27 cellular contexts compared by ENCODE assay signal in the genomic region with DNA sequence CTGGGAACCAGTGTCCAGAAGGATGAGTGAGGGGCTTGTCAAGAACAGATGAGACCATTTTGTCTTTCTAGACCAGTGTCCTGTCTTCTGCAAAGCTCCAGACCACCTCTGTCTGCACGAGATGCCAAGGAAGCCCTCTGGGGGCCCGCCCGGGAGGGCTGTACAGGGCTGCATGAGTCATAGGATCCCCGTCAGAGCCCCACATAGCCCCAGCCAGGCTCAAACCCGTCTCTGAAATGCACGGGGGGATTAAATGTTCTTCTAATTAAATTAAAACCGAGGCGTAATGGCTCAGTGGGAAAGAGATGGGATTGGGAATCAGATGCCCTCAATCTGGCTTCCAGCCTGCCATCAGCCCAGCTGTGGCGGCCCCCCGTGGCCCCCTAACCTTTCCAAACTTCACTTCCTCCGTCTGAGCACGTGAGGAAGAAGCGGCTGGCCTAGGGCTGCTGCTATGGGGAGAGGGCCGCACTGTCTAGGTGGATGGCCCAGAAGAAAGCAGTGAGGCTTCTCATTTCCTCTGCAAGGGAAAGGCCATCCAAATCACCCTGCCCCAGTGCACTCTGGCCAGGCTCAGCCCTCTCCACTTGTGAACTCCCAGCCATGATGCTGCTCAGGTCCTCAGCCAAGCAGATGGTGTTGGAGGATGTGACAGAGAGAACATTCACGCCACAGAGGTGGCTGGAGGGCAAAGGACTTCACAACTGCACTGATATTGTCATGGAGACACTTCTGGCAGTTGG. TPM values are rescaled to one million over a fixed set of nuclear protein-coding genes. Genes with fewer than 3 reads are reported as not detected.
A peak's percentile ranks its signal among the peaks of the same experiment; 100 is the strongest.
DNase-seq lines count a peak whose midpoint lies in the region; ATAC-seq, FAIRE-seq and TF ChIP-seq lines count a peak whose summit lies in the region.
"Had no signal": no experiment of that assay in that cellular context is flagged by ENCODE, and none has a peak within 500 bp of the region (broad histone marks: within the 10 kb centered on the region; RNA-seq: fewer than 3 reads in every experiment).

No MANE protein-coding gene starts in this region.

- no peaks in the 10 kb centered on the region for H3K9me3 Mint-ChIP-seq in MCF 10A (ENCODE audit: unreplicated experiment)
- H3K9me3 Mint-ChIP-seq: CD8-positive, alpha-beta memory T cell; central memory CD8-positive, alpha-beta T cell; natural killer cell; type B pancreatic cell had no signal

- in situ Hi-C loops in HepG2 (cut with HindIII; ENCODE audit: extremely low pct_ligation_motif_present, low pct_unique_long_range_greater_than_20kb), result loop anchor here (10.0 kb wide), 1 partner anchor 132 kb away; no protein-coding TSS in a partner anchor

- no peak for TF ChIP-seq RAD21 in HepG2 (CRISPR knock-in tag; IDR thresholded peaks at IDR 0.05)

- H3K27ac ChIP-seq in HepG2 (ENCODE audit: extremely low read length, insufficient read depth, low read length), result no peak overlapping the region
- H3K27ac ChIP-seq in right lobe of liver, result no peak overlapping the region
- H3K27ac ChIP-seq: A549, parathyroid adenoma, VCaP had no signal

- TF ChIP-seq EP300 in HepG2 (IDR thresholded peaks at IDR 0.05; ENCODE audit: low read depth in 2 of 2, low read length in 2 of 2) (no peak), HepG2 (CRISPR knock-in tag; IDR thresholded peaks at IDR 0.05; ENCODE audit: borderline replicate concordance) (no peak)

- intact Hi-C loops in HepG2 (cut with micrococcal nuclease; ENCODE audit: unreplicated experiment), result no loop called here
- intact Hi-C loops in right lobe of liver (cut with DNase I), result no loop called here
- intact Hi-C loops in left ventricle myocardium superior (cut with micrococcal nuclease), result no loop called here
- intact Hi-C loops in posterior vena cava (cut with DNase I), result no loop called here
- intact Hi-C loops in MCF 10A (cut with micrococcal nuclease), result no loop called here

- no peak overlapping the region for H3K9ac ChIP-seq in HepG2 (ENCODE audit: insufficient read depth, low read depth, low read length)
- H3K9ac ChIP-seq: parathyroid adenoma had no signal

- no peak overlapping the region for H3K4me3 Mint-ChIP-seq in MCF 10A (ENCODE audit: unreplicated experiment)
- H3K4me3 Mint-ChIP-seq: activated CD4-positive, alpha-beta T cell treated with anti-CD3 and anti-CD28 coated beads, Interleukin-2, amount 10 ng/mL, durations not matched to agents 7 days and 5 days; activated naive CD8-positive, alpha-beta T cell; B cell; CD8-positive, alpha-beta memory T cell; central memory CD8-positive, alpha-beta T cell; natural killer cell; type B pancreatic cell had no signal

- 88% methylated on average over 12 of the region's 15 CpGs for WGBS in HepG2 (ENCODE audit: low lambda C conversion rate)
- WGBS in right lobe of liver (ENCODE audit: insufficient coverage, low coverage, low lambda C conversion rate, missing lambda C conversion rate), result 75% methylated on average over 11 of the region's 15 CpGs

- POLR2A ChIA-PET in HepG2 (lab: Yijun Ruan, JAX), result interaction anchor here (1.0 kb wide), 1 partner anchor 74 kb away, joined by 3 read pairs; no protein-coding TSS in a partner anchor
- POLR2A ChIA-PET in MCF 10A (lab: Yijun Ruan, JAX), result no interaction called here

- H3K79me2 ChIP-seq in HepG2 (ENCODE audit: insufficient read depth, low read length), result peaks cover 73% of the 10 kb centered on the region
- H3K79me2 ChIP-seq: parathyroid adenoma had no signal

- no peak overlapping the region for H2AFZ ChIP-seq in HepG2 (ENCODE audit: low read length)
- H2AFZ ChIP-seq: parathyroid adenoma had no signal

- BruUV-seq in HepG2 (replicated peaks; lab: Mats Ljungman, UMichigan) (no TSS peak), MCF 10A (replicated peaks; lab: Mats Ljungman, UMichigan) (no TSS peak)

- H3K27me3 ChIP-seq in HepG2 (ENCODE audit: control insufficient read depth in 1 of 2, insufficient read depth in 2 of 2, low read length in 2 of 2), result no peaks in the 10 kb centered on the region
- H3K27me3 ChIP-seq in right lobe of liver, result no peaks in the 10 kb centered on the region

- H3K36me3 ChIP-seq in HepG2 (replicated peaks in 1 of 2; ENCODE audit: control insufficient read depth in 1 of 2, insufficient read depth in 2 of 2, low read length in 2 of 2), result peaks cover 30 to 92% of the 10 kb centered on the region in 2 experiments
- H3K36me3 ChIP-seq in right lobe of liver, result no peaks in the 10 kb centered on the region

- no peak overlapping the region for H3K4me2 ChIP-seq in HepG2 (ENCODE audit: low read depth, low read length)
- H3K4me2 ChIP-seq: A549 had no signal

- no peak for FAIRE-seq in HepG2 (lab: Jason Lieb, UNC)
- FAIRE-seq: A549, astrocyte had no signal

- H3K9me3 ChIP-seq in HepG2 (ENCODE audit: low read length) (no peaks in the 10 kb centered on the region), right lobe of liver (no peaks in the 10 kb centered on the region)

- TF ChIP-seq POLR2A in HepG2 (IDR thresholded peaks at IDR 0.05; ENCODE audit: insufficient read depth in 1 of 2, low read depth in 2 of 2, low read length in 2 of 2) (0 out of 4 replicates have a peak, but pooled peaks of 1 of the 2 experiments have one; percentile 26), right lobe of liver (IDR thresholded peaks at IDR 0.05) (no peak)

- DNase-seq in HepG2 (ENCODE audit: low spot score) (no peak), right lobe of liver (no peak), left ventricle myocardium superior (peak; percentile 57), posterior vena cava (ENCODE audit: low spot score) (peak; percentile 76), NCI-H146 (lab: John Stamatoyannopoulos, UW) (no peak), MCF 10A (ENCODE audit: unreplicated experiment) (no peak)
- DNase-seq: activated CD4-positive, alpha-beta T cell treated with anti-CD3 and anti-CD28 coated beads, Interleukin-2, amount 10 ng/mL, durations not matched to agents 7 days and 5 days; CD8-positive, alpha-beta memory T cell; DMS153; Kasumi-1; midbrain; natural killer cell; NCI-H1048; NCI-H187; NCI-H526 treated with DMSO at 0.1 percent for 48 hours; RPMI8226 had no signal

- H3K4me1 ChIP-seq in HepG2 (ENCODE audit: insufficient read depth, low read length), result peaks cover 94% of the 10 kb centered on the region
- H3K4me1 ChIP-seq in right lobe of liver, result no peaks in the 10 kb centered on the region
- H3K4me1 ChIP-seq: A549, parathyroid adenoma had no signal

- no peak overlapping the region for H3K4me3 ChIP-seq in HepG2 (replicated peaks in 1 of 3; ENCODE audit: insufficient read depth in 1 of 3, low read depth in 2 of 3, low read length in 3 of 3)
- no peak overlapping the region for H3K4me3 ChIP-seq in right lobe of liver
- H3K4me3 ChIP-seq: A549 had no signal

- no peaks in the 10 kb centered on the region for H3K27me3 Mint-ChIP-seq in MCF 10A (ENCODE audit: insufficient read depth, unreplicated experiment)
- H3K27me3 Mint-ChIP-seq: activated CD4-positive, alpha-beta T cell treated with anti-CD3 and anti-CD28 coated beads, Interleukin-2, amount 10 ng/mL, durations not matched to agents 7 days and 5 days; activated naive CD8-positive, alpha-beta T cell; B cell; CD8-positive, alpha-beta memory T cell; central memory CD8-positive, alpha-beta T cell; type B pancreatic cell had no signal

- peaks cover 97% of the 10 kb centered on the region for H4K20me1 ChIP-seq in HepG2 (ENCODE audit: insufficient read depth, low read length)

- H3K27ac Mint-ChIP-seq in MCF 10A (ENCODE audit: low read depth, unreplicated experiment), result no peak overlapping the region
- H3K27ac Mint-ChIP-seq: activated CD4-positive, alpha-beta T cell treated with anti-CD3 and anti-CD28 coated beads, Interleukin-2, amount 10 ng/mL, durations not matched to agents 7 days and 5 days; activated naive CD8-positive, alpha-beta T cell; B cell; CD8-positive, alpha-beta memory T cell; natural killer cell; type B pancreatic cell had no signal

- CTCF ChIA-PET in HepG2 (lab: Yijun Ruan, JAX; ENCODE audit: low intra/inter-chr PET ratio, low total read pairs) (no interaction called here), MCF 10A (lab: Yijun Ruan, JAX) (no interaction called here)

- TF ChIP-seq CTCF in HepG2 (CRISPR knock-in tag; IDR thresholded peaks at IDR 0.05) (no peak), right lobe of liver (IDR thresholded peaks at IDR 0.05) (no peak), MCF 10A (IDR thresholded peaks at IDR 0.05; ENCODE audit: unreplicated experiment) (no peak)

- no peaks in the 10 kb centered on the region for H3K4me1 Mint-ChIP-seq in MCF 10A (ENCODE audit: insufficient read depth, unreplicated experiment)
- H3K4me1 Mint-ChIP-seq: activated CD4-positive, alpha-beta T cell treated with anti-CD3 and anti-CD28 coated beads, Interleukin-2, amount 10 ng/mL, durations not matched to agents 7 days and 5 days; CD8-positive, alpha-beta memory T cell; central memory CD8-positive, alpha-beta T cell had no signal

- ATAC-seq in HepG2, result no peak
- no peak for ATAC-seq in right lobe of liver
- peak; percentile 57 for ATAC-seq in left ventricle myocardium superior
- no peak for ATAC-seq in HG02885 (IDR thresholded peaks at IDR 0.05; ENCODE audit: poor library complexity, unreplicated experiment)
- no peak for ATAC-seq in GM21423 (IDR thresholded peaks at IDR 0.05; ENCODE audit: unreplicated experiment)
- ATAC-seq: A549, SK-N-SH treated with all-trans-retinoic acid at 6 μM for 48 hours had no signal

- H3K36me3 Mint-ChIP-seq in MCF 10A (ENCODE audit: insufficient read depth, unreplicated experiment), result peaks cover 8% of the 10 kb centered on the region
- H3K36me3 Mint-ChIP-seq: natural killer cell had no signal

RNA-seq across cellular contexts. Expression of a gene that starts 32.8 kb away (rescaled TPM):
- total RNA-seq in HepG2 (2016; rRNA removed; fragmentation: Illumina TruSeq; extraction: Trizol), result 2.5 and 18.9 TPM in 2 replicates
- total RNA-seq in HepG2 (2016; cell fraction: cytosol; rRNA removed; fragmentation: Illumina TruSeq; extraction: Trizol; ENCODE audit: low read depth), result 0.30 and 0.35 TPM in 2 replicates
- 2.0 and 16.5 TPM in 2 replicates for total RNA-seq in HepG2 (2016; cell fraction: insoluble cytoplasmic fraction; rRNA removed; fragmentation: Illumina TruSeq; extraction: Trizol)
- total RNA-seq in HepG2 (2016; cell fraction: membrane; rRNA removed; fragmentation: Illumina TruSeq; extraction: Trizol), result 0.90 and 1.1 TPM in 2 replicates
- total RNA-seq in HepG2 (2016; cell fraction: nucleus; rRNA removed; fragmentation: Illumina TruSeq; extraction: Trizol), result 66.8 and 83.4 TPM in 2 replicates
- 1.3 TPM in 2 replicates for polyA plus RNA-seq in HepG2 (2011; rRNA removed)
- 0.05 TPM in 2 replicates for polyA plus RNA-seq in HepG2 (2011; cell fraction: cytosol; rRNA removed)
- polyA plus RNA-seq in HepG2 (2011; cell fraction: nucleus; rRNA removed), result 11.8 and 14.7 TPM in 2 replicates
- 1.9 and 2.0 TPM in 2 replicates for polyA plus RNA-seq in HepG2 (2012)
- 0.01 and 0.02 TPM in 2 replicates for polyA plus RNA-seq in HepG2 (2016; cell fraction: cytosol; fragmentation: Illumina TruSeq; extraction: Trizol; ENCODE audit: low read depth)
- polyA plus RNA-seq in HepG2 (2016; cell fraction: insoluble cytoplasmic fraction; fragmentation: Illumina TruSeq; extraction: Trizol; ENCODE audit: low read depth), result 0.15 and 0.17 TPM in 2 replicates
- polyA plus RNA-seq in HepG2 (2016; cell fraction: membrane; fragmentation: Illumina TruSeq; extraction: Trizol; ENCODE audit: low read depth), result 0.03 and 0.06 TPM in 2 replicates
- polyA plus RNA-seq in HepG2 (2016; cell fraction: nucleus; fragmentation: Illumina TruSeq; extraction: Trizol; ENCODE audit: insufficient read depth, low read depth), result 8.4 and 10.5 TPM in 2 replicates
- polyA minus RNA-seq in HepG2 (2011; rRNA and poly(A)+ RNA removed; ENCODE audit: low replicate concordance), result 0.05 and 36.1 TPM in 2 replicates
- polyA minus RNA-seq in HepG2 (2011; cell fraction: cytosol; rRNA and poly(A)+ RNA removed), result 0.79 and 0.97 TPM in 2 replicates
- polyA minus RNA-seq in HepG2 (2011; cell fraction: nucleus; rRNA and poly(A)+ RNA removed), result 112 and 125 TPM in 2 replicates
- 1 to 10 TPM in 2 of 6 experiments, under 1 TPM in 4; 0.37 to 1.7 (median 0.60) TPM for total RNA-seq in right lobe of liver
- 0.35 TPM for total RNA-seq in left ventricle myocardium superior
- 1 to 10 TPM; 1.8 to 3.5 TPM for total RNA-seq in posterior vena cava
- total RNA-seq in MCF 10A (2022), result 1.3 and 1.7 TPM in 2 replicates

Comparison
In these comparisons a context has a peak if more than half of its experiments do, and no peak if none do; other contexts are left out.
1. DNase-seq: peak in left ventricle myocardium superior (single experiment) and posterior vena cava (single experiment); none in HepG2 (single experiment), right lobe of liver (0 of 3), NCI-H146 (single experiment) and MCF 10A (single experiment).